Comparison of ENCODE assay signal across 18 cellular contexts in the genomic region with DNA sequence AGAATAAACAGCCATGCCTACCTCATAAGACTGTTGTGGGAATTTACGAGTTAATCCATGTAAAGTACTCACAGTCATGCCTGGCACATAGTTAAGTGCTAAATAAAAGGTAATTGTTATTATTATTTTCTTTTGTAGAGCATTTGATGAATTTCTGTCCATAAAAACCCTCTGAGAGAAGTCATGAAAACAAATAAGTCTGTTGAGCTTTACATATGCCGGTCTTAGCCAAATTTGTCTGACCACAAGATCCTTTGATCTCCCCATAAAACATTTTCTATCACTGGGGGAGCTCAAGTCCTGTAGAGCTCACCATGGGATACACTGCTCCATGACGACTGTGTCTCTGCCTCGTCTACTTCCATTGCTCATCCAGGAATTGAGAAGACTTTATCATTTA.
DNase-seq lines count a peak whose midpoint lies in the region; ATAC-seq and TF ChIP-seq lines count a peak whose summit lies in the region.
"Had no signal": no experiment of that assay in that cellular context is flagged by ENCODE, and none has a peak within 500 bp of the region (broad histone marks: within the 10 kb centered on the region; RNA-seq: fewer than 3 reads in every experiment).

No MANE protein-coding gene starts in this region.

- no peak for DNase-seq in left ventricle myocardium inferior
- no peak for DNase-seq in heart left ventricle
- DNase-seq in body of pancreas = no peak
- DNase-seq in nephron progenitor cell = no peak
- DNase-seq in 8988T = no peak
- no peak for DNase-seq in NK-92 (lab: John Stamatoyannopoulos, UW; ENCODE audit: unreplicated experiment)
- no peak for DNase-seq in stimulated activated CD4-positive, alpha-beta T cell treated with anti-CD3 and anti-CD28 coated beads, Interleukin-2, amount 100 ng/mL, for 24 hours
- DNase-seq: C1 segment of cervical spinal cord, DMS153, EL, GOT3, Karpas-422, NCI-H187 treated with DMSO at 0.1 percent for 48 hours, NCI-H446, NCI-H82, SHP77 had no signal

- ATAC-seq in heart left ventricle = no peak
- ATAC-seq in body of pancreas = no peak
- ATAC-seq in GM21717 (IDR thresholded peaks at IDR 0.05; ENCODE audit: unreplicated experiment) = no peak
- ATAC-seq: Panc1 had no signal

- H3K36me3 ChIP-seq in left ventricle myocardium inferior (no peaks in the 10 kb centered on the region), heart left ventricle (no peaks in the 10 kb centered on the region), body of pancreas (replicated peaks in 1 of 2; ENCODE audit: insufficient read depth in 1 of 2, low read depth in 2 of 2) (no peaks in the 10 kb centered on the region)

- H3K4me1 Mint-ChIP-seq in nephron progenitor cell = peaks cover 21% of the 10 kb centered on the region

- intact Hi-C loops in left ventricle myocardium inferior (cut with micrococcal nuclease) = no loop called here
- intact Hi-C loops in heart left ventricle (cut with DNase I) = no loop called here
- intact Hi-C loops in body of pancreas (cut with DNase I) = no loop called here

- H3K4me1 ChIP-seq in left ventricle myocardium inferior (peaks cover 33% of the 10 kb centered on the region), heart left ventricle (peaks cover 0 to 42% (median 12%) of the 10 kb centered on the region in 12 donors), body of pancreas (peaks cover 42% of the 10 kb centered on the region)

- 77 to 80% (median 77%) methylated on average over 4 of the region's 4 CpGs for WGBS in heart left ventricle, 4 donors
- WGBS in body of pancreas, 2 donors = 72 to 80% methylated on average over 4 of the region's 4 CpGs

- H3K27me3 ChIP-seq in left ventricle myocardium inferior (ENCODE audit: low read depth) = no peaks in the 10 kb centered on the region
- H3K27me3 ChIP-seq in heart left ventricle = no peaks in the 10 kb centered on the region
- no peaks in the 10 kb centered on the region for H3K27me3 ChIP-seq in body of pancreas

- TF ChIP-seq POLR2A in heart left ventricle (IDR thresholded peaks at IDR 0.05) = no peak
- no peak for TF ChIP-seq POLR2A in body of pancreas (IDR thresholded peaks at IDR 0.05)

- TF ChIP-seq CTCF in left ventricle myocardium inferior (IDR thresholded peaks at IDR 0.05; ENCODE audit: borderline replicate concordance) (no peak), heart left ventricle (IDR thresholded peaks at IDR 0.05) (no peak), body of pancreas (IDR thresholded peaks at IDR 0.05) (no peak), nephron progenitor cell (IDR thresholded peaks at IDR 0.05) (no peak)

- H3K27ac ChIP-seq in left ventricle myocardium inferior (replicated peaks) = peak overlapping the region; percentile 4
- peak overlapping the region in 3 of 12 donors; percentile 10 to 43 (median 31) for H3K27ac ChIP-seq in heart left ventricle
- H3K27ac ChIP-seq in body of pancreas = peak overlapping the region; percentile 33 to 66 (median 46)

- peaks cover 3% of the 10 kb centered on the region for H3K27me3 Mint-ChIP-seq in nephron progenitor cell (ENCODE audit: low read depth, poor library complexity)

- H3K9me3 ChIP-seq in left ventricle myocardium inferior (replicated peaks) (no peaks in the 10 kb centered on the region), heart left ventricle (no peaks in the 10 kb centered on the region), body of pancreas (no peaks in the 10 kb centered on the region)

- H3K27ac Mint-ChIP-seq in nephron progenitor cell = peak overlapping the region; percentile 36

- H3K9me3 Mint-ChIP-seq in nephron progenitor cell = peaks cover 4% of the 10 kb centered on the region

- H3K4me3 ChIP-seq in left ventricle myocardium inferior (no peak overlapping the region), heart left ventricle (no peak overlapping the region), body of pancreas (no peak overlapping the region)

- H3K36me3 Mint-ChIP-seq in nephron progenitor cell (ENCODE audit: low read depth) = peaks cover 5% of the 10 kb centered on the region

- no peak overlapping the region for H3K4me3 Mint-ChIP-seq in nephron progenitor cell
